Comparison of ENCODE assay signal across 16 cellular contexts in the genomic region with DNA sequence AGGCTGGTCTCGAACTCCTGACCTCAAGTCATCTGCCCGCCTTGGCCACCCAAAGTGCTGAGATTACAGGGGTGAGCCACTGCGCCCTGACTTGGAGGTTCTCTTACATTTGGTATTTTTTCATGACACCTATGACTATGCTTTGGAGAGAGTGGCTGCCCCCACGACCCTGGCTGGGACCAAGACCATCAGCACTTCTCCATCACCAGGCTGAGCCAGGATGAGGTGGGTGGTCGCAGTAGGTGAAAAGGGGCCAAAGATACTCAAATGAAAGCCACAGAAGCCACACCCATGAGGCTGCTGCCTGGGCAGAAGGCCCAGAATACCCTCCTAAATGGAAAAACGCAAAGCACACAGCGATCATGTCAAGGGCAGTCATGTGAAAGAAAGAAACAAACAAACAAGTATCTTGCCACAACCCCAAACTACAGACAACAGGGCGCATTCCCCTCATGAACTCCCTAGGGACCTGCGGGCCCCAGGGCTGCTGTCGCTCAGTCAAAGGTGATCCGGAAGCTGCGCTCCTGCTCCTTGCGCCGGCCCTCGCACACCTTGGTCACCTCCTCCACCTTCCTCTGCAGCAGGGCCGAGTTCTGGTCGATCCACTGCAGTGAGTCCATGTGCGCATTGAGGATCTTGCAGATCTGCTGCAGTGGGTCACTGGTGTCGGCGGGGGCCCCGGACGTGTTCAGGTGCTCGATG. TPM values are rescaled to one million over a fixed set of nuclear protein-coding genes. Genes with fewer than 3 reads are reported as not detected.
A peak's percentile ranks its signal among the peaks of the same experiment; 100 is the strongest.
DNase-seq lines count a peak whose midpoint lies in the region; ATAC-seq and TF ChIP-seq lines count a peak whose summit lies in the region.
"Had no signal": no experiment of that assay in that cellular context is flagged by ENCODE, and none has a peak within 500 bp of the region (broad histone marks: within the 10 kb centered on the region; RNA-seq: fewer than 3 reads in every experiment).

No MANE protein-coding gene starts in this region.

- H3K9me3 ChIP-seq in HEK293 (ENCODE audit: control insufficient read depth, insufficient read depth, low read depth, low read length), result no peaks in the 10 kb centered on the region
- H3K9me3 ChIP-seq: gastroesophageal sphincter, thyroid gland had no signal

- H3K36me3 ChIP-seq in HEK293 (ENCODE audit: control insufficient read depth in 2 of 2, insufficient read depth in 1 of 2, low read length in 2 of 2), result peaks cover 38 to 55% of the 10 kb centered on the region in 2 experiments

- H3K4me1 ChIP-seq in HEK293 (ENCODE audit: control insufficient read depth, insufficient read depth, low read length), result no peaks in the 10 kb centered on the region

- POLR2A ChIA-PET in HEK293 (lab: Yijun Ruan, JAX), result interaction anchor here (1.2 to 2.6 kb wide), 3 partner anchors 9 to 21 kb away, joined by 3 to 14 read pairs (median 4); partner anchors contain the start of genes ATF5 and NUP62

- H3K4me3 Mint-ChIP-seq in Calu3 (ENCODE audit: low read depth, unreplicated experiment) (no peak overlapping the region), nephron progenitor cell (no peak overlapping the region)
- H3K4me3 Mint-ChIP-seq in dendritic cell treated with granulocyte-macrophage colony-stimulating factor and Interleukin-4, amounts not matched to agents 40 ng/mL and 50 ng/mL, for 4 days, result no peak overlapping the region
- H3K4me3 Mint-ChIP-seq: activated CD8-positive, alpha-beta memory T cell treated with anti-CD3 and anti-CD28 coated beads, Interleukin-2, amount 10 ng/mL, durations not matched to agents 7 days and 5 days; natural killer cell treated with Interleukin-12 subunit alpha and Interleukin-12 subunit beta and Interleukin-15 and Interleukin-18, amount 100 ng/mL, for 72 hours had no signal

- H3K4me1 Mint-ChIP-seq in Calu3 (ENCODE audit: low read depth, unreplicated experiment) (peaks cover 12% of the 10 kb centered on the region), nephron progenitor cell (peaks cover 12% of the 10 kb centered on the region)
- H3K4me1 Mint-ChIP-seq in dendritic cell treated with granulocyte-macrophage colony-stimulating factor and Interleukin-4, amounts not matched to agents 40 ng/mL and 50 ng/mL, for 4 days (ENCODE audit: low read depth), result peaks cover 87% of the 10 kb centered on the region

- H3K27ac Mint-ChIP-seq in Calu3 (ENCODE audit: unreplicated experiment) (peak overlapping the region; percentile 42), nephron progenitor cell (no peak overlapping the region)
- peak overlapping the region; percentile 25 for H3K27ac Mint-ChIP-seq in dendritic cell treated with granulocyte-macrophage colony-stimulating factor and Interleukin-4, amounts not matched to agents 40 ng/mL and 50 ng/mL, for 4 days
- H3K27ac Mint-ChIP-seq: activated CD8-positive, alpha-beta memory T cell treated with anti-CD3 and anti-CD28 coated beads, Interleukin-2, amount 10 ng/mL, durations not matched to agents 7 days and 5 days; natural killer cell treated with Interleukin-12 subunit alpha and Interleukin-12 subunit beta and Interleukin-15 and Interleukin-18, amount 100 ng/mL, for 72 hours had no signal

- DNase-seq in Calu3, result no peak
- DNase-seq in nephron progenitor cell, result no peak
- DNase-seq in stimulated activated CD4-positive, alpha-beta T cell treated with anti-CD3 and anti-CD28 coated beads, Interleukin-15, amount 100 ng/mL, for 24 hours, result no peak
- DNase-seq: activated CD8-positive, alpha-beta memory T cell treated with anti-CD3 and anti-CD28 coated beads, Interleukin-2, amount 10 ng/mL, durations not matched to agents 7 days and 5 days; DMS153; NCI-H1694; PC-9; retina; thyroid gland had no signal

- intact Hi-C loops in Calu3 (cut with micrococcal nuclease; ENCODE audit: unreplicated experiment), result no loop called here
- intact Hi-C loops in dendritic cell treated with granulocyte-macrophage colony-stimulating factor and Interleukin-4, amounts not matched to agents 40 ng/mL and 50 ng/mL, for 4 days (cut with micrococcal nuclease), result no loop called here

- H3K27ac ChIP-seq in HEK293 (ENCODE audit: extremely low read depth, low read depth, low read length), result 0 out of 2 replicates have a peak overlapping the region, but pooled peaks have one; percentile 3
- H3K27ac ChIP-seq: gastroesophageal sphincter, PC-9, thyroid gland had no signal

- H3K36me3 Mint-ChIP-seq in Calu3 (ENCODE audit: insufficient read depth, unreplicated experiment) (peaks cover 61% of the 10 kb centered on the region), nephron progenitor cell (ENCODE audit: low read depth) (peaks cover 53% of the 10 kb centered on the region)
- peaks cover 73% of the 10 kb centered on the region for H3K36me3 Mint-ChIP-seq in dendritic cell treated with granulocyte-macrophage colony-stimulating factor and Interleukin-4, amounts not matched to agents 40 ng/mL and 50 ng/mL, for 4 days (ENCODE audit: low read depth)
- H3K36me3 Mint-ChIP-seq: natural killer cell treated with Interleukin-12 subunit alpha and Interleukin-12 subunit beta and Interleukin-15 and Interleukin-18, amount 100 ng/mL, for 72 hours had no signal

- H3K4me3 ChIP-seq in HEK293 (ENCODE audit: low read depth, low read length), result no peak overlapping the region
- H3K4me3 ChIP-seq: gastroesophageal sphincter, lung, PC-9, thyroid gland had no signal

- no TSS peak for BruUV-seq in Calu3 (replicated peaks; lab: Mats Ljungman, UMichigan)

- H3K27me3 Mint-ChIP-seq in Calu3 (ENCODE audit: unreplicated experiment), result no peaks in the 10 kb centered on the region
- H3K27me3 Mint-ChIP-seq in dendritic cell treated with granulocyte-macrophage colony-stimulating factor and Interleukin-4, amounts not matched to agents 40 ng/mL and 50 ng/mL, for 4 days, result no peaks in the 10 kb centered on the region
- no peaks in the 10 kb centered on the region for H3K27me3 Mint-ChIP-seq in nephron progenitor cell (ENCODE audit: low read depth, poor library complexity)
- H3K27me3 Mint-ChIP-seq: activated CD8-positive, alpha-beta memory T cell treated with anti-CD3 and anti-CD28 coated beads, Interleukin-2, amount 10 ng/mL, durations not matched to agents 7 days and 5 days; natural killer cell treated with Interleukin-12 subunit alpha and Interleukin-12 subunit beta and Interleukin-15 and Interleukin-18, amount 100 ng/mL, for 72 hours had no signal

- CTCF ChIA-PET in Calu3 (lab: Charles Lee) (interaction anchor here (0.5 kb wide), 1 partner anchor 12 kb away, joined by 5 read pairs; no protein-coding TSS in a partner anchor), HEK293 (lab: Yijun Ruan, JAX) (no interaction called here)

- ATAC-seq in GM19397 (IDR thresholded peaks at IDR 0.05; ENCODE audit: unreplicated experiment), result no peak
- ATAC-seq: activated CD8-positive, alpha-beta memory T cell treated with anti-CD3 and anti-CD28 coated beads, Interleukin-2, amount 10 ng/mL, durations not matched to agents 7 days and 5 days; gastroesophageal sphincter; natural killer cell treated with Interleukin-12 subunit alpha and Interleukin-12 subunit beta and Interleukin-15 and Interleukin-18, amount 100 ng/mL, for 72 hours had no signal

- no peaks in the 10 kb centered on the region for H3K9me3 Mint-ChIP-seq in Calu3 (ENCODE audit: low read depth, unreplicated experiment)
- no peaks in the 10 kb centered on the region for H3K9me3 Mint-ChIP-seq in dendritic cell treated with granulocyte-macrophage colony-stimulating factor and Interleukin-4, amounts not matched to agents 40 ng/mL and 50 ng/mL, for 4 days
- no peaks in the 10 kb centered on the region for H3K9me3 Mint-ChIP-seq in nephron progenitor cell
- H3K9me3 Mint-ChIP-seq: natural killer cell treated with Interleukin-12 subunit alpha and Interleukin-12 subunit beta and Interleukin-15 and Interleukin-18, amount 100 ng/mL, for 72 hours had no signal

- TF ChIP-seq CTCF in Calu3 (IDR thresholded peaks at IDR 0.05; ENCODE audit: unreplicated experiment), result no peak
- no peak for TF ChIP-seq CTCF in HEK293 (tag by site-specific recombination; IDR thresholded peaks at IDR 0.05)
- no peak for TF ChIP-seq CTCF in nephron progenitor cell (IDR thresholded peaks at IDR 0.05)

TF ChIP-seq in HEK293, 187 proteins besides CTCF, POLR2A, EP300 and RAD21:
- TF ChIP-seq, protein P1, sequence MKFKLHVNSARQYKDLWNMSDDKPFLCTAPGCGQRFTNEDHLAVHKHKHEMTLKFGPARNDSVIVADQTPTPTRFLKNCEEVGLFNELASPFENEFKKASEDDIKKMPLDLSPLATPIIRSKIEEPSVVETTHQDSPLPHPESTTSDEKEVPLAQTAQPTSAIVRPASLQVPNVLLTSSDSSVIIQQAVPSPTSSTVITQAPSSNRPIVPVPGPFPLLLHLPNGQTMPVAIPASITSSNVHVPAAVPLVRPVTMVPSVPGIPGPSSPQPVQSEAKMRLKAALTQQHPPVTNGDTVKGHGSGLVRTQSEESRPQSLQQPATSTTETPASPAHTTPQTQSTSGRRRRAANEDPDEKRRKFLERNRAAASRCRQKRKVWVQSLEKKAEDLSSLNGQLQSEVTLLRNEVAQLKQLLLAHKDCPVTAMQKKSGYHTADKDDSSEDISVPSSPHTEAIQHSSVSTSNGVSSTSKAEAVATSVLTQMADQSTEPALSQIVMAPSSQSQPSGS (tag by site-specific recombination; IDR thresholded peaks at IDR 0.05; ENCODE audit: low read depth), result no peak
- 0 out of 2 replicates have a peak, but pooled peaks have one; percentile 32 for TF ChIP-seq ZBTB6 (tag by site-specific recombination; IDR thresholded peaks at IDR 0.05)

RNA-seq across cellular contexts. Expression of gene IL4I1, which starts 11.2 kb away (rescaled TPM):
- 8.2 and 10.7 TPM in 2 replicates for total RNA-seq in Calu3 (2022)
- total RNA-seq: NCI-H460, PC-9 had no signal

RNA-seq across cellular contexts. Expression of gene ATF5, which starts 21.1 kb away (rescaled TPM):
- total RNA-seq in Calu3 (2022), result 30.7 and 40.6 TPM in 2 replicates

RNA-seq across cellular contexts. Expression of gene NUP62, which starts 21.4 kb away (rescaled TPM):
- 116 and 124 TPM in 2 replicates for total RNA-seq in Calu3 (2022)

RNA-seq across cellular contexts. Expression of gene TBC1D17, which starts 30.4 kb away (rescaled TPM):
- total RNA-seq in Calu3 (2022), result 54.7 and 56.9 TPM in 2 replicates

RNA-seq across cellular contexts. Expression of gene AKT1S1, which starts 30.7 kb away (rescaled TPM):
- total RNA-seq in Calu3 (2022), result 58.9 and 65.2 TPM in 2 replicates
